9 cellular contexts compared by ENCODE assay signal in the genomic region with DNA sequence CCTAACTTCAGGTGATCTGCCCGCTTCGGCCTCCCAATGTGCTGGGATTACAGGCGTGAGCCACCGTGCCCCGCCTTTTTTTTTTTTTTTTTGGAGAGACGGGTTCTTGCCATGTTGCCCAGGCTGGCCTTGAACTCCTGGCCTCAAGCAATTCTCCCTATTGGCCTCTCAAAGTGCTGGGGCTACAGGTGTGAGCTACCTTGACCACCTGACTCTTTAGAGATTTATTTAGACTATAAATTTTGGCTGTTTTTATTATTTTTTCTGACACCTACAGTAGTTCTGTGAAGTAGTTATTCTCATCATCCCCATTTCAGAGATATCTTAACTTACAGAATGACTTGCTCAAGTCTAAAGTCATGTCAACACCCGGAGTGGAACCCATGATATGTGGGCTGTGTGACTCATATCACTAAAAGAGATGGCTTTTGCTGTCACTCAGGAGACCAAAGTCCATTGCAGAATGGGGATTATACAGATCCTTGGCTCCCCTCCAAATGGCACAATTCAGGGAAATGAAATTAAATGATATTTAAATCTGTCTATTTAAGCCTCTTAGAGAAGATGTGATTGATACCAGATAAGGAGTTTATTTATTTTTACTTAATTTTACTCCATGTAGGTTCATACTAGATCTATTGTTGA.
DNase-seq lines count a peak whose midpoint lies in the region; ATAC-seq and TF ChIP-seq lines count a peak whose summit lies in the region.
"Had no signal": no experiment of that assay in that cellular context is flagged by ENCODE, and none has a peak within 500 bp of the region (broad histone marks: within the 10 kb centered on the region; RNA-seq: fewer than 3 reads in every experiment).

No MANE protein-coding gene starts in this region.

- ATAC-seq in GM19023 (IDR thresholded peaks at IDR 0.05; ENCODE audit: unreplicated experiment), result peak; percentile 97
- peak; percentile 95 for ATAC-seq in HG03025 (IDR thresholded peaks at IDR 0.05; ENCODE audit: low FRiP score, unreplicated experiment)

- DNase-seq in AG10803 (ENCODE audit: low read depth), result peak; percentile 42
- no peak for DNase-seq in activated T-helper 2 cell treated with anti-CD3 and anti-CD28 coated beads, Interferon-gamma antibody, Interleukin-2, Interleukin-4, amounts not matched to agents 10 μg/mL and 5 μg/mL and 100 μg/mL, durations not matched to agents 14 hours and 24 hours and 36 hours (ENCODE audit: low spot score)
- no peak for DNase-seq in cerebellar cortex (ENCODE audit: low spot score)
- DNase-seq in C1 segment of cervical spinal cord (lab: John Stamatoyannopoulos, UW), result no peak
- no peak for DNase-seq in putamen (ENCODE audit: low spot score)
- no peak for DNase-seq in NCI-H146 (lab: John Stamatoyannopoulos, UW)
- DNase-seq: activated B cell treated with CpG ODN at 0.5 μM for 24 hours had no signal

- no peaks in the 10 kb centered on the region for H3K9me3 Mint-ChIP-seq in activated T-helper 2 cell treated with anti-CD3 and anti-CD28 coated beads, Interferon-gamma antibody, Interleukin-2, Interleukin-4, amounts not matched to agents 10 μg/mL and 5 μg/mL and 100 μg/mL, durations not matched to agents 14 hours and 24 hours and 36 hours
- H3K9me3 Mint-ChIP-seq: activated B cell treated with CpG ODN at 0.5 μM for 24 hours had no signal

- no peak overlapping the region for H3K4me3 Mint-ChIP-seq in activated T-helper 2 cell treated with anti-CD3 and anti-CD28 coated beads, Interferon-gamma antibody, Interleukin-2, Interleukin-4, amounts not matched to agents 10 μg/mL and 5 μg/mL and 100 μg/mL, durations not matched to agents 14 hours and 24 hours and 36 hours (ENCODE audit: low read depth)
- H3K4me3 Mint-ChIP-seq: activated B cell treated with CpG ODN at 0.5 μM for 24 hours had no signal

- TF ChIP-seq CTCF in AG10803 (conservative IDR thresholded peaks at IDR 0.05; ENCODE audit: low read length), result no peak

- H3K4me3 ChIP-seq in AG10803 (ENCODE audit: low read length), result no peak overlapping the region

- H3K27me3 Mint-ChIP-seq in activated T-helper 2 cell treated with anti-CD3 and anti-CD28 coated beads, Interferon-gamma antibody, Interleukin-2, Interleukin-4, amounts not matched to agents 10 μg/mL and 5 μg/mL and 100 μg/mL, durations not matched to agents 14 hours and 24 hours and 36 hours (ENCODE audit: low read depth), result no peaks in the 10 kb centered on the region

- peaks cover 14% of the 10 kb centered on the region for H3K4me1 Mint-ChIP-seq in activated T-helper 2 cell treated with anti-CD3 and anti-CD28 coated beads, Interferon-gamma antibody, Interleukin-2, Interleukin-4, amounts not matched to agents 10 μg/mL and 5 μg/mL and 100 μg/mL, durations not matched to agents 14 hours and 24 hours and 36 hours (ENCODE audit: low read depth)
- H3K4me1 Mint-ChIP-seq: activated B cell treated with CpG ODN at 0.5 μM for 24 hours had no signal

- intact Hi-C loops in activated T-helper 2 cell treated with anti-CD3 and anti-CD28 coated beads, Interferon-gamma antibody, Interleukin-2, Interleukin-4, amounts not matched to agents 10 μg/mL and 5 μg/mL and 100 μg/mL, durations not matched to agents 14 hours and 24 hours and 36 hours (cut with micrococcal nuclease), result loop anchor here (5.0 kb wide), 3 partner anchors 62 to 152 kb away; partner anchors contain the start of genes ANKRD13C and CTH

- peak overlapping the region; percentile 30 for H3K27ac Mint-ChIP-seq in activated T-helper 2 cell treated with anti-CD3 and anti-CD28 coated beads, Interferon-gamma antibody, Interleukin-2, Interleukin-4, amounts not matched to agents 10 μg/mL and 5 μg/mL and 100 μg/mL, durations not matched to agents 14 hours and 24 hours and 36 hours
- H3K27ac Mint-ChIP-seq: activated B cell treated with CpG ODN at 0.5 μM for 24 hours had no signal

- H3K36me3 Mint-ChIP-seq in activated T-helper 2 cell treated with anti-CD3 and anti-CD28 coated beads, Interferon-gamma antibody, Interleukin-2, Interleukin-4, amounts not matched to agents 10 μg/mL and 5 μg/mL and 100 μg/mL, durations not matched to agents 14 hours and 24 hours and 36 hours (ENCODE audit: low read depth), result no peaks in the 10 kb centered on the region
